16 cellular contexts compared by ENCODE assay signal in the genomic region with DNA sequence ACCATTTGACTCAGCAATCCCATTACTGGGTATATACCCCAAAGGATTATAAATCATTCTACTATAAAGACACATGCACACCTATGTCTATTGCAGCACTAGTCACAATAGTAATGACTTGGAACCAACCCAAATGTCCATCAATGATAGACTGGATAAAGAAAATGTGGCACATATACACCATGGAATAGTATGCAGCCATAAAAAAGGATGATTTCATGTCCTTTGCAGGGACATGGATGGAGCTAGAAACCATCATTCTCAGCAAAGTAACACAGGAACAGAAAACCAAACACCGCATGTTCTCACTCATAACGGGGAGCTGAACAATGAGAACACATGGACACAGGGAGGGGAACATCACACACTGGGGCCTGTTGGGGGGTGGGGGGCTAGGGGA. TPM values are rescaled to one million over a fixed set of nuclear protein-coding genes. Genes with fewer than 3 reads are reported as not detected.
"Had no signal": no experiment of that assay in that cellular context is flagged by ENCODE, and none has a peak within 500 bp of the region (broad histone marks: within the 10 kb centered on the region; RNA-seq: fewer than 3 reads in every experiment).

No MANE protein-coding gene starts in this region.

RNA-seq across cellular contexts. Expression of gene ALOX12, which starts 44.9 kb away (rescaled TPM):
- total RNA-seq: activated naive CD4-positive, alpha-beta T cell treated with anti-CD3 and anti-CD28 coated beads for 36 hours; activated naive CD4-positive, alpha-beta T cell treated with anti-CD3 and anti-CD28 coated beads, Interleukin-2, amount 50 U/mL, for 72 hours; activated naive CD8-positive, alpha-beta T cell treated with anti-CD3 and anti-CD28 coated beads for 36 hours; activated naive CD8-positive, alpha-beta T cell treated with anti-CD3 and anti-CD28 coated beads, Interleukin-2, amount 10 ng/mL, durations not matched to agents 7 days and 5 days; activated T-cell treated with anti-CD3 and anti-CD28 coated beads, Interleukin-2, amount 50 U/mL, for 4 hours; activated T-cell treated with anti-CD3 and anti-CD28 coated beads, Interleukin-2, amount 50 U/mL, for 72 hours; activated T-helper 1 cell treated with anti-CD3 and anti-CD28 coated beads, Interleukin-12 subunit alpha, Interleukin-12 subunit beta, Interleukin-2, Interleukin-4 antibody, amounts not matched to agents 30 ng/mL and 10 ng/mL and 1 ng/mL, durations not matched to agents 14 hours and 24 hours and 36 hours; activated T-helper 17 cell treated with anti-CD3 and anti-CD28 coated beads, Interleukin-2, amount 50 U/mL, for 72 hours; activated T-helper 2 cell treated with anti-CD3 and anti-CD28 coated beads, Interferon-gamma antibody, Interleukin-2, Interleukin-4, amounts not matched to agents 10 μg/mL and 5 μg/mL and 100 μg/mL, durations not matched to agents 14 hours and 24 hours and 36 hours; aorta; ascending aorta; astrocyte; body of pancreas; breast epithelium; cardiac septum; chondrocyte had no signal
- polyA plus RNA-seq: aorta had no signal
